In the genomic region with DNA sequence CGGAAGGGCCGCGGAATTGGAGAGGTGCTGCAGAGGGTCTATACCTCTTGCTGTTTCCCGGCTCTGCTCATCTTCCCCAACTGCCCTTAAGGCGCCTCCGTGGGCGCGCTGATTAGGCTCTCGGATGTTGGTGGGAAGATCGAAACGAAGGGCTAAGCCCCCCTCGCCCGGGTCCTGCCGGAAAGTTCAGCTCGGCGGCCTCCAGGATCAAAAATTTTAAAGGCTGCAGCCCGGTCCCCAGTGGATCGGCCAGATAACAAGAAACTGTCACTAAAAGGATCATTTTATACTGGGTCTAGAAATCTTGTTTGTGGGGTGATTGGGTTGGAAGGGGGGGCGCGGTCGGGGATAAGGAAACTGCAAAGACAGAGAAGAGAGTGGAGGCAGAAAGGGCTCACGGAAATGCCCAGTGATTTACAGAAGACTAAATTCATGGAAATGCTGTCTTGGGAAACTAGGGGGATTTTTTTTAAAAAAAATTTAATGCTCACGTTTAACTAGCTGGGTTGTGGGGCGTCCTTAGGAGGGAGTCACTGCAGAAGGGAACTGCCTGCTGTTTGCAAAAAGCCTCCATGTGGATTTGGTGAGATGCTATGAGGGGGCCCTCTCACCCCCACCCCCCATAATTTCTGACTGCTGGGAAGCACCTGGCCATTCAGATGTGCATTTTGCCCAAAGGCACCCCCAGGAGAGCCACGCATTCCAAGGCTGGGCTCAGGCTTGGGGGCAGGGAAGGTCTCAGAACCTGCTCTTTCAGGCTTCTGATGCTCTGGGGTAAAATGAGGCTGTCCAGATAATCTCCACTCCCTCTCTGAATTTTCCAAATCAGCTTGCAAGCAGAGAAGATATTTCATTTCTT, we compare ENCODE assay signal across 1 cellular context.
TF ChIP-seq lines count a peak whose summit lies in the region.

No MANE protein-coding gene starts in this region.

TF ChIP-seq in GM12878, 131 proteins besides CTCF, POLR2A, EP300 and RAD21:
- no peak for TF ChIP-seq HCFC1 (IDR thresholded peaks at IDR 0.05; ENCODE audit: low read length)
- TF ChIP-seq, protein P1, sequence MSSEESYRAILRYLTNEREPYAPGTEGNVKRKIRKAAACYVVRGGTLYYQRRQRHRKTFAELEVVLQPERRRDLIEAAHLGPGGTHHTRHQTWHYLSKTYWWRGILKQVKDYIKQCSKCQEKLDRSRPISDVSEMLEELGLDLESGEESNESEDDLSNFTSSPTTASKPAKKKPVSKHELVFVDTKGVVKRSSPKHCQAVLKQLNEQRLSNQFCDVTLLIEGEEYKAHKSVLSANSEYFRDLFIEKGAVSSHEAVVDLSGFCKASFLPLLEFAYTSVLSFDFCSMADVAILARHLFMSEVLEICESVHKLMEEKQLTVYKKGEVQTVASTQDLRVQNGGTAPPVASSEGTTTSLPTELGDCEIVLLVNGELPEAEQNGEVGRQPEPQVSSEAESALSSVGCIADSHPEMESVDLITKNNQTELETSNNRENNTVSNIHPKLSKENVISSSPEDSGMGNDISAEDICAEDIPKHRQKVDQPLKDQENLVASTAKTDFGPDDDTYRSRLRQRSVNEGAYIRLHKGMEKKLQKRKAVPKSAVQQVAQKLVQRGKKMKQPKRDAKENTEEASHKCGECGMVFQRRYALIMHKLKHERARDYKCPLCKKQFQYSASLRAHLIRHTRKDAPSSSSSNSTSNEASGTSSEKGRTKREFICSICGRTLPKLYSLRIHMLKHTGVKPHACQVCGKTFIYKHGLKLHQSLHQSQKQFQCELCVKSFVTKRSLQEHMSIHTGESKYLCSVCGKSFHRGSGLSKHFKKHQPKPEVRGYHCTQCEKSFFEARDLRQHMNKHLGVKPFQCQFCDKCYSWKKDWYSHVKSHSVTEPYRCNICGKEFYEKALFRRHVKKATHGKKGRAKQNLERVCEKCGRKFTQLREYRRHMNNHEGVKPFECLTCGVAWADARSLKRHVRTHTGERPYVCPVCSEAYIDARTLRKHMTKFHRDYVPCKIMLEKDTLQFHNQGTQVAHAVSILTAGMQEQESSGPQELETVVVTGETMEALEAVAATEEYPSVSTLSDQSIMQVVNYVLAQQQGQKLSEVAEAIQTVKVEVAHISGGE (CRISPR knock-in tag; IDR thresholded peaks at IDR 0.05) = no peak
